In genomic region chr12:65278576-65279386, GRCh38 we compare ENCODE assay signal across 8 cellular contexts. TPM values are rescaled to one million over a fixed set of nuclear protein-coding genes. Genes with fewer than 3 reads are reported as not detected.
DNase-seq lines count a peak whose midpoint lies in the region; ATAC-seq and TF ChIP-seq lines count a peak whose summit lies in the region.

MSRB3 (plus strand) TSS chr12:65278683; CDS start chr12:65308580, 29,897 bp downstream.

- peaks cover 57% of the 10 kb centered on the region for H3K27me3 Mint-ChIP-seq in CD8-positive, alpha-beta T cell (ENCODE audit: low read depth)
- peaks cover 51% of the 10 kb centered on the region for H3K27me3 Mint-ChIP-seq in activated CD8-positive, alpha-beta T cell treated with anti-CD3 and anti-CD28 coated beads for 36 hours

- TF ChIP-seq CTCF in CD8-positive, alpha-beta T cell (IDR thresholded peaks at IDR 0.05) = no peak
- TF ChIP-seq CTCF in activated CD8-positive, alpha-beta T cell treated with anti-CD3 and anti-CD28 coated beads for 36 hours (IDR thresholded peaks at IDR 0.05) = no peak
- no peak for TF ChIP-seq CTCF in esophagus muscularis mucosa (IDR thresholded peaks at IDR 0.05)
- no peak for TF ChIP-seq CTCF in mucosa of descending colon (IDR thresholded peaks at IDR 0.05)
- peak in 1 of 5 experiments; percentile 14 for TF ChIP-seq CTCF in transverse colon (IDR thresholded peaks at IDR 0.05)

- no peaks in the 10 kb centered on the region for H3K27me3 ChIP-seq in CD8-positive, alpha-beta T cell (ENCODE audit: insufficient read depth, low read length)
- H3K27me3 ChIP-seq in esophagus muscularis mucosa (no peaks in the 10 kb centered on the region), transverse colon (peaks cover 41% of the 10 kb centered on the region)

- WGBS in esophagus muscularis mucosa = 0% methylated on average over 8 of the region's 88 CpGs
- WGBS in transverse colon (ENCODE audit: low coverage in 1 of 2), 2 donors = 0 to 3% methylated on average over 3 to 65 of the region's 88 CpGs

- H3K27ac ChIP-seq in CD8-positive, alpha-beta T cell (ENCODE audit: low read depth, low read length) = no peak within 1 kb of the TSS
- peak within 1 kb of the TSS; percentile 94 to 99 (median 98) for H3K27ac ChIP-seq in esophagus muscularis mucosa (replicated peaks in 1 of 4)
- peak within 1 kb of the TSS; percentile 83 to 91 (median 90) for H3K27ac ChIP-seq in transverse colon

- no peak within 1 kb of the TSS for H3K27ac Mint-ChIP-seq in CD8-positive, alpha-beta T cell
- H3K27ac Mint-ChIP-seq in activated CD8-positive, alpha-beta T cell treated with anti-CD3 and anti-CD28 coated beads for 36 hours = no peak within 1 kb of the TSS

- CTCF ChIA-PET in CD8-positive, alpha-beta T cell (lab: Charles Lee) = no interaction called here
- CTCF ChIA-PET in activated CD8-positive, alpha-beta T cell treated with anti-CD3 and anti-CD28 coated beads for 36 hours (lab: Charles Lee) = no interaction called here

- peak within 1 kb of the TSS; percentile 32 for H3K4me3 ChIP-seq in CD8-positive, alpha-beta T cell (ENCODE audit: low read depth, low read length)
- H3K4me3 ChIP-seq in esophagus muscularis mucosa = peak within 1 kb of the TSS; percentile 77 to 99 (median 97)
- peak within 1 kb of the TSS; percentile 29 for H3K4me3 ChIP-seq in mucosa of descending colon
- peak within 1 kb of the TSS; percentile 52 to 69 (median 64) for H3K4me3 ChIP-seq in transverse colon

- H3K4me3 Mint-ChIP-seq in CD8-positive, alpha-beta T cell = peak within 1 kb of the TSS; percentile 72
- peak within 1 kb of the TSS; percentile 50 for H3K4me3 Mint-ChIP-seq in activated CD8-positive, alpha-beta T cell treated with anti-CD3 and anti-CD28 coated beads for 36 hours

- peak in 2 of 7 experiments; percentile 5 to 16 for DNase-seq in CD8-positive, alpha-beta T cell
- DNase-seq in HS-27A (ENCODE audit: low read depth) (peak; percentile 45), esophagus muscularis mucosa (ENCODE audit: extremely low spot score) (no peak), mucosa of descending colon (peak; percentile 41 to 66 (median 57)), transverse colon (peak; percentile 53)
- peak; percentile 22 for DNase-seq in activated CD8-positive, alpha-beta T cell treated with anti-CD3 and anti-CD28 coated beads for 36 hours

- peak; percentile 37 for TF ChIP-seq POLR2A in esophagus muscularis mucosa (IDR thresholded peaks at IDR 0.05; ENCODE audit: low read depth)
- peak; percentile 45 for TF ChIP-seq POLR2A in transverse colon (IDR thresholded peaks at IDR 0.05)
- TF ChIP-seq POLR2A in GM18505 (IDR thresholded peaks at IDR 0.05; ENCODE audit: borderline replicate concordance, extremely low read depth, insufficient read depth, insufficient read length) = no peak

- no peaks in the 10 kb centered on the region for H3K9me3 ChIP-seq in CD8-positive, alpha-beta T cell (ENCODE audit: low read length)
- H3K9me3 ChIP-seq in esophagus muscularis mucosa = no peaks in the 10 kb centered on the region
- no peaks in the 10 kb centered on the region for H3K9me3 ChIP-seq in mucosa of descending colon
- no peaks in the 10 kb centered on the region for H3K9me3 ChIP-seq in transverse colon

- POLR2A ChIA-PET in CD8-positive, alpha-beta T cell (lab: Charles Lee) = no interaction called here
- POLR2A ChIA-PET in activated CD8-positive, alpha-beta T cell treated with anti-CD3 and anti-CD28 coated beads for 36 hours (lab: Charles Lee) = no interaction called here

- intact Hi-C loops in CD8-positive, alpha-beta T cell (cut with DNase I, micrococcal nuclease) = no loop called here
- intact Hi-C loops in activated CD8-positive, alpha-beta T cell treated with anti-CD3 and anti-CD28 coated beads for 36 hours (cut with micrococcal nuclease) = no loop called here
- intact Hi-C loops in esophagus muscularis mucosa (cut with DNase I) = no loop called here
- intact Hi-C loops in mucosa of descending colon (cut with DNase I, micrococcal nuclease) = no loop called here
- intact Hi-C loops in transverse colon (cut with DNase I; ENCODE audit: low total_unique reads) = no loop called here

- in situ Hi-C loops in transverse colon (cut with MboI; ENCODE audit: low pct_ligation_motif_present in 1 of 4, low pct_unique_long_range_greater_than_20kb in 1 of 4, low sequenced_read_pairs in 3 of 4) = no loop called here

- H3K36me3 Mint-ChIP-seq in CD8-positive, alpha-beta T cell = no peaks in the 10 kb centered on the region
- H3K36me3 Mint-ChIP-seq in activated CD8-positive, alpha-beta T cell treated with anti-CD3 and anti-CD28 coated beads for 36 hours (ENCODE audit: low read depth) = no peaks in the 10 kb centered on the region

- peaks cover 6% of the 10 kb centered on the region for H3K4me1 ChIP-seq in CD8-positive, alpha-beta T cell (ENCODE audit: insufficient read depth, low read length)
- H3K4me1 ChIP-seq in esophagus muscularis mucosa (peaks cover 31 to 49% (median 46%) of the 10 kb centered on the region in 4 donors), mucosa of descending colon (ENCODE audit: low read depth) (peaks cover 9% of the 10 kb centered on the region), transverse colon (peaks cover 0 to 10% (median 8%) of the 10 kb centered on the region in 4 donors)

- H3K36me3 ChIP-seq in CD8-positive, alpha-beta T cell (ENCODE audit: insufficient read depth, low read length) = no peaks in the 10 kb centered on the region
- peaks cover 0 to 6% (median 2%) of the 10 kb centered on the region in 4 donors for H3K36me3 ChIP-seq in esophagus muscularis mucosa
- no peaks in the 10 kb centered on the region for H3K36me3 ChIP-seq in mucosa of descending colon (ENCODE audit: low read depth)
- no peaks in the 10 kb centered on the region for H3K36me3 ChIP-seq in transverse colon

- no peaks in the 10 kb centered on the region for H3K9me3 Mint-ChIP-seq in CD8-positive, alpha-beta T cell
- H3K9me3 Mint-ChIP-seq in activated CD8-positive, alpha-beta T cell treated with anti-CD3 and anti-CD28 coated beads for 36 hours = no peaks in the 10 kb centered on the region

- ATAC-seq in CD8-positive, alpha-beta T cell = peak; percentile 36
- ATAC-seq in GM19395 (IDR thresholded peaks at IDR 0.05; ENCODE audit: unreplicated experiment) (peak; percentile 79), mucosa of descending colon (peak; percentile 80), GM18505 (IDR thresholded peaks at IDR 0.05; ENCODE audit: unreplicated experiment) (no peak)
- peak; percentile 53 for ATAC-seq in activated CD8-positive, alpha-beta T cell treated with anti-CD3 and anti-CD28 coated beads for 36 hours

- TF ChIP-seq EP300 in esophagus muscularis mucosa (IDR thresholded peaks at IDR 0.05) (no peak), transverse colon (IDR thresholded peaks at IDR 0.05; ENCODE audit: low read depth) (no peak)

- peaks cover 6% of the 10 kb centered on the region for H3K4me1 Mint-ChIP-seq in CD8-positive, alpha-beta T cell (ENCODE audit: low read depth)
- peaks cover 5% of the 10 kb centered on the region for H3K4me1 Mint-ChIP-seq in activated CD8-positive, alpha-beta T cell treated with anti-CD3 and anti-CD28 coated beads for 36 hours (ENCODE audit: low read depth)

RNA-seq across cellular contexts. Expression of gene MSRB3, which starts in this region (rescaled TPM):
- total RNA-seq in CD8-positive, alpha-beta T cell = not detected
- not detected for total RNA-seq in activated CD8-positive, alpha-beta T cell treated with anti-CD3 and anti-CD28 coated beads for 36 hours
- total RNA-seq in esophagus muscularis mucosa (100 to 1,000 TPM; 213 to 325 (median 288) TPM), mucosa of descending colon (100 to 1,000 TPM in 1 of 3 donors, 10 to 100 TPM in 1, 1 to 10 TPM in 1; 8.1 to 154 (median 18.3) TPM), transverse colon (10 to 100 TPM; 21.7 to 56.9 (median 26.4) TPM)

Comparison
In these comparisons a context has a peak if more than half of its experiments do, and no peak if none do; other contexts are left out.
1. RNA of gene MSRB3 (total RNA-seq): 213 to 325 TPM in esophagus muscularis mucosa, 21.7 to 56.9 TPM in transverse colon and 8.1 to 154 TPM in mucosa of descending colon; not detected in activated CD8-positive, alpha-beta T cell treated with anti-CD3 and anti-CD28 coated beads for 36 hours and not detected in CD8-positive, alpha-beta T cell; every median in the first group is over 4 times any median in the second.
2. Peak in ATAC-seq and H3K4me3 ChIP-seq in CD8-positive, alpha-beta T cell; RNA of the gene not detected or under 1 TPM.
3. Peak in DNase-seq and ATAC-seq in activated CD8-positive, alpha-beta T cell treated with anti-CD3 and anti-CD28 coated beads for 36 hours; RNA of the gene not detected or under 1 TPM.
4. H3K4me3 ChIP-seq: peak in every context shown above with its lines; median percentile 97 in esophagus muscularis mucosa; 64 in transverse colon; 32 in CD8-positive, alpha-beta T cell; 29 in mucosa of descending colon.